ENCODE assay signal across 8 cellular contexts in the genomic region with DNA sequence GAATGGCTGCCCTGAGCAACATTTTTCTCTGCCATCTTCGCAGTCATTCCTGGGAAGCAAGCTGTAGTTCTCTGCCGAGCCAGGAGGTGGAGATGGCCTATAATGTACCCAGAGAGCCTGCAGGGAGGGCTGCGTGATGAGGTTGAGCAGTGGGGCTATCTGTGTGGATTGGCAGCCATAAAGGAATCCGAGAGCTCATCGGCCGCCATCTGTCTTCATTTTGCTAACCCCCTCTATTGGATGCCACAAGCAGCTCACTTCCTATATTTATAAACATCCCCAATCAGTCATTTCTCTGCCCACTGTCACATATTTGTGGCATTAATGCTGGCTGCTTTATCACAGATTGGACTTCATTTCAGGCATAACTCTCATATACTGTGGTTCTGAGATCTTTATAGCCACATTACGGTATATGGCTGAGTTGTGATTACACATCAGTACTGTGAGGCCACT.
DNase-seq lines count a peak whose midpoint lies in the region; ATAC-seq, FAIRE-seq and TF ChIP-seq lines count a peak whose summit lies in the region.
"Had no signal": no experiment of that assay in that cellular context is flagged by ENCODE, and none has a peak within 500 bp of the region (broad histone marks: within the 10 kb centered on the region; RNA-seq: fewer than 3 reads in every experiment).

No MANE protein-coding gene starts in this region.

- no peaks in the 10 kb centered on the region for H4K20me1 ChIP-seq in H1 (replicated peaks in 1 of 2; ENCODE audit: control insufficient read depth in 1 of 2, insufficient read depth in 2 of 2, low read length in 2 of 2)

- H2BK120ac ChIP-seq in H1 (replicated peaks; ENCODE audit: low read depth, low read length): no peak overlapping the region

- TF ChIP-seq CTCF in GM10248 (IDR thresholded peaks at IDR 0.05; ENCODE audit: control extremely low read depth, extremely low read depth, low read depth, missing control alignments): peak; percentile 59
- TF ChIP-seq CTCF in H1 (IDR thresholded peaks at IDR 0.05; ENCODE audit: control extremely low read depth in 1 of 3, insufficient read depth in 1 of 3, low read depth in 1 of 3, low read length in 3 of 3): peak; percentile 72 to 91 (median 80)
- peak in 6 of 11 experiments; percentile 23 to 49 (median 32) for TF ChIP-seq CTCF in spleen (IDR thresholded peaks at IDR 0.05 in 8 of 11, conservative IDR thresholded peaks at IDR 0.05 in 3 of 11)
- no peak for TF ChIP-seq CTCF in uterus (IDR thresholded peaks at IDR 0.05)

- peak; percentile 74 to 82 for TF ChIP-seq RAD21 in H1 (IDR thresholded peaks at IDR 0.05 in 1 of 2, conservative IDR thresholded peaks at IDR 0.05 in 1 of 2; ENCODE audit: low read depth in 2 of 2, low read length in 2 of 2)

- CTCF ChIA-PET in GM10248 (lab: Yijun Ruan, JAX) (interaction anchor here (1.0 to 9.9 kb wide), 18 partner anchors 10 to 513 kb away, joined by 3 to 134 read pairs (median 6); no protein-coding TSS in a partner anchor), H1 (lab: Charles Lee; ENCODE audit: partially characterized antibody) (interaction anchor here (0.6 to 38.6 kb wide), 43 partner anchors 9 to 587 kb away, joined by 3 to 1023 read pairs (median 5); no protein-coding TSS in a partner anchor)

- DNase-seq in GM10248 (ENCODE audit: extremely low spot score): peak; percentile 55
- DNase-seq in NCI-H446 treated with DMSO at 0.1 percent for 48 hours (lab: John Stamatoyannopoulos, UW): peak; percentile 5
- DNase-seq in H1 (ENCODE audit: low read depth in 1 of 2, low spot score in 2 of 2): peak in 1 of 2 experiments; percentile 75
- no peak for DNase-seq in spleen
- no peak for DNase-seq in uterus
- no peak for DNase-seq in posterior vena cava (ENCODE audit: low spot score)
- DNase-seq: naive B cell had no signal

- no peaks in the 10 kb centered on the region for H3K27me3 ChIP-seq in H1 (replicated peaks in 1 of 4; ENCODE audit: control insufficient read depth in 3 of 4, extremely low read depth in 1 of 4, insufficient read depth in 3 of 4, low read length in 3 of 4)
- peaks cover 0 to 18% (median 0%) of the 10 kb centered on the region in 7 donors for H3K27me3 ChIP-seq in spleen (replicated peaks in 1 of 7)
- no peaks in the 10 kb centered on the region for H3K27me3 ChIP-seq in uterus

- no peak overlapping the region for H2AK5ac ChIP-seq in H1 (ENCODE audit: low read depth, low read length)

- H3K9me3 ChIP-seq in H1 (ENCODE audit: insufficient read depth in 2 of 2, low read depth in 1 of 2, low read length in 1 of 2): no peaks in the 10 kb centered on the region
- H3K9me3 ChIP-seq in spleen: no peaks in the 10 kb centered on the region
- no peaks in the 10 kb centered on the region for H3K9me3 ChIP-seq in uterus

- no peak overlapping the region for H3K23ac ChIP-seq in H1 (ENCODE audit: insufficient read length)

- no peaks in the 10 kb centered on the region for H3K79me2 ChIP-seq in H1 (ENCODE audit: control insufficient read depth in 1 of 2, insufficient read depth in 2 of 2, low read length in 2 of 2)

- no peak overlapping the region for H3K9ac ChIP-seq in H1 (replicated peaks in 1 of 4; ENCODE audit: extremely low read depth in 1 of 4, low read depth in 3 of 4, low read length in 3 of 4)

- no peak overlapping the region for H2BK5ac ChIP-seq in H1 (ENCODE audit: low read depth, low read length)

- H3K4me2 ChIP-seq in H1 (ENCODE audit: insufficient read depth in 1 of 2, low read depth in 2 of 2, low read length in 2 of 2): no peak overlapping the region

- TF ChIP-seq EP300 in H1 (IDR thresholded peaks at IDR 0.05; ENCODE audit: borderline replicate concordance in 1 of 2, low read depth in 2 of 2, low read length in 2 of 2): no peak

- H3K4ac ChIP-seq in H1 (replicated peaks; ENCODE audit: insufficient read length, low read depth, low read length): no peak overlapping the region

- H3K14ac ChIP-seq in H1 (ENCODE audit: insufficient read length): no peak overlapping the region

- no peaks in the 10 kb centered on the region for H3K36me3 ChIP-seq in H1 (ENCODE audit: control insufficient read depth in 2 of 4, insufficient read depth in 4 of 4, low read length in 3 of 4)
- no peaks in the 10 kb centered on the region for H3K36me3 ChIP-seq in spleen
- no peaks in the 10 kb centered on the region for H3K36me3 ChIP-seq in uterus

- H4K5ac ChIP-seq in H1 (ENCODE audit: insufficient read length, low read depth, low read length): no peak overlapping the region

- TF ChIP-seq POLR2A in H1 (IDR thresholded peaks at IDR 0.05; ENCODE audit: control extremely low read depth in 1 of 2, low read depth in 2 of 2, low read length in 2 of 2): no peak
- no peak for TF ChIP-seq POLR2A in spleen (IDR thresholded peaks at IDR 0.05)
- TF ChIP-seq POLR2A in uterus (IDR thresholded peaks at IDR 0.05): no peak

- peaks cover 3 to 4% (median 4%) of the 10 kb centered on the region in 4 experiments; a peak in 4 of 7 replicates for H3K4me1 ChIP-seq in H1 (replicated peaks in 1 of 4; ENCODE audit: control insufficient read depth in 3 of 4, insufficient read depth in 4 of 4, low read length in 3 of 4)
- H3K4me1 ChIP-seq in spleen: no peaks in the 10 kb centered on the region
- no peaks in the 10 kb centered on the region for H3K4me1 ChIP-seq in uterus

- no peaks in the 10 kb centered on the region for H3K23me2 ChIP-seq in H1 (ENCODE audit: low read depth, low read length)

- intact Hi-C loops in spleen (cut with DNase I; ENCODE audit: low total_unique reads): loop anchor here (5.0 kb wide), 1 partner anchor 92 kb away; no protein-coding TSS in a partner anchor
- intact Hi-C loops in uterus (cut with DNase I; ENCODE audit: low total_unique reads): no loop called here
- intact Hi-C loops in posterior vena cava (cut with DNase I): no loop called here

- no peak overlapping the region for H2BK15ac ChIP-seq in H1 (ENCODE audit: low read length)

- no peak overlapping the region for H3K18ac ChIP-seq in H1 (ENCODE audit: extremely low read depth, low read length)

- H3K4me3 ChIP-seq in H1 (ENCODE audit: extremely low read depth in 1 of 4, insufficient read depth in 2 of 4, low read depth in 3 of 4, low read length in 4 of 4): no peak overlapping the region
- no peak overlapping the region for H3K4me3 ChIP-seq in spleen
- no peak overlapping the region for H3K4me3 ChIP-seq in uterus

- no peak overlapping the region for H2BK12ac ChIP-seq in H1 (ENCODE audit: low read depth, low read length)

- no peaks in the 10 kb centered on the region for H3K79me1 ChIP-seq in H1 (ENCODE audit: low read depth, low read length)

- H2AFZ ChIP-seq in H1 (ENCODE audit: low read length): no peak overlapping the region

- no peak overlapping the region for H4K91ac ChIP-seq in H1 (replicated peaks; ENCODE audit: insufficient read length, low read length)

- 66% methylated on average over 7 of the region's 7 CpGs; no CpG with 5 or more reads in 1 of the 2 experiments for whole genome bisulfite sequencing in H1 (ENCODE audit: extremely low coverage in 1 of 2, insufficient coverage in 1 of 2, insufficient read length in 1 of 2, insufficient replicate concordance in 2 of 2, low coverage in 1 of 2, low lambda C conversion rate in 2 of 2, missing lambda C conversion rate in 1 of 2), 2 experiments
- WGBS in spleen, 5 donors: 55 to 64% (median 61%) methylated on average over 7 of the region's 7 CpGs

- no peak overlapping the region for H4K8ac ChIP-seq in H1 (ENCODE audit: extremely low read depth, insufficient read depth, low read length)

- H3K27ac ChIP-seq in H1 (ENCODE audit: low read depth, low read length): no peak overlapping the region
- no peak overlapping the region for H3K27ac ChIP-seq in spleen
- no peak overlapping the region for H3K27ac ChIP-seq in uterus

- H2BK20ac ChIP-seq in H1 (ENCODE audit: low read length): no peak overlapping the region

- H3K56ac ChIP-seq in H1 (replicated peaks; ENCODE audit: insufficient read length, low read depth, low read length): no peak overlapping the region

- POLR2A ChIA-PET in GM10248 (lab: Yijun Ruan, JAX): no interaction called here
- POLR2A ChIA-PET in H1 (lab: Charles Lee; ENCODE audit: partially characterized antibody): interaction anchor here (0.8 to 1.7 kb wide), 5 partner anchors 9 to 94 kb away, joined by 3 read pairs; no protein-coding TSS in a partner anchor

- peak; percentile 53 for ATAC-seq in GM21576 (IDR thresholded peaks at IDR 0.05; ENCODE audit: unreplicated experiment)

- FAIRE-seq in H1 (lab: Jason Lieb, UNC): peak; percentile 94

TF ChIP-seq in H1, 55 proteins besides CTCF, POLR2A, EP300 and RAD21:
- TF ChIP-seq TEAD4 (IDR thresholded peaks at IDR 0.05; ENCODE audit: low read depth, low read length): peak; percentile 32; the same call in 1 of the 2 replicates
- TF ChIP-seq YY1 (IDR thresholded peaks at IDR 0.05; ENCODE audit: low read depth, low read length): peak; percentile 70
- no peak for TF ChIP-seq MAFK (IDR thresholded peaks at IDR 0.05; ENCODE audit: low read depth, low read length)

Comparison
In these comparisons a context has a peak if more than half of its experiments do, and no peak if none do; other contexts are left out.
1. DNase-seq: peak in GM10248 (single experiment) and NCI-H446 treated with DMSO at 0.1 percent for 48 hours (single experiment); none in spleen (single experiment), uterus (0 of 2) and posterior vena cava (single experiment).
2. CTCF ChIP-seq: peak in GM10248 (single experiment), H1 (3 of 3) and spleen (6 of 11); none in uterus (0 of 4).